In the genomic region with DNA sequence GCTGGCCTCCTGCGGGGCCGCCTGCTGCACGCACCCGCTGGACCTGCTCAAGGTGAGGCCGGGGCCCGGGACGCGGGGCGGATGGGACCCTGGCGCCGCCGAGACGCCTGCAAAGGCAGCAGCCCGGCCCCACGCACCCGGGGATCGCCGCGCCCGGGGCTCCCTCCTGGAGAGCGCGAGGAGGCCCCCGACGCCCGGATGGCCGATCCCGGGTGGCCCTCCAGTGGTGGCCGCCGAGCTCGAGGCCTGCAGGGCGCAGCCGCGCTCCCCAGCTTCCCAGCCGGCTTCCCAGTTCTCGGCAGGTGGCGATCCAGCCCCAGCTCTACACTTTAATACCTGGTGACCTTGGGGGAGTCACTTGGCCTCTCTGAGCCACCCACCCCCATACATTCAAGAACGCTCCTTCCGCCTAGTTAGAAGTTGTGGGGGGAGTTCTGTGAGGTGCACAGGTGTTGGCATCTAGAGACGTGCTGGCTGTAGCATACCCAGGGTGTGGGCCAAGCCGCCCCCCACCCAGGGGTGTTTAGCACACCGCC, we compare ENCODE assay signal across 8 cellular contexts. TPM values are rescaled to one million over a fixed set of nuclear protein-coding genes. Genes with fewer than 3 reads are reported as not detected.
DNase-seq lines count a peak whose midpoint lies in the region; ATAC-seq and TF ChIP-seq lines count a peak whose summit lies in the region.

No MANE protein-coding gene starts in this region.

- TF ChIP-seq CTCF in GM12873 (IDR thresholded peaks at IDR 0.05; ENCODE audit: insufficient read depth, low read depth, low read length, missing control alignments) (peak; percentile 16), WERI-Rb-1 (IDR thresholded peaks at IDR 0.05; ENCODE audit: low read depth, low read length) (peak; percentile 51), cardiac muscle cell (IDR thresholded peaks at IDR 0.05; ENCODE audit: low read depth, low read length) (no peak), prostate gland (IDR thresholded peaks at IDR 0.05) (peak in 2 of 4 experiments; percentile 30 to 38)

- H3K9me3 ChIP-seq in WERI-Rb-1 (ENCODE audit: severe bottlenecking) (no peaks in the 10 kb centered on the region), cardiac muscle cell (ENCODE audit: low read depth) (no peaks in the 10 kb centered on the region), prostate gland (no peaks in the 10 kb centered on the region)

- 3% methylated on average over 31 of the region's 41 CpGs for WGBS in prostate gland

- DNase-seq in AG08395 (ENCODE audit: low spot score) (peak; percentile 67), WERI-Rb-1 (peak; percentile 82), cardiac muscle cell (ENCODE audit: low read depth in 1 of 2, low spot score in 1 of 2) (peak; percentile 32 to 54), prostate gland (ENCODE audit: low spot score) (peak; percentile 27), cerebellar cortex (ENCODE audit: low spot score) (no peak)

- H3K27ac ChIP-seq in WERI-Rb-1 (peak overlapping the region; percentile 95), cardiac muscle cell (peak overlapping the region; percentile 50), prostate gland (peak overlapping the region; percentile 64 to 75)

- no peak for TF ChIP-seq POLR2A in prostate gland (IDR thresholded peaks at IDR 0.05)

- peak; percentile 14 for ATAC-seq in HG03432 (IDR thresholded peaks at IDR 0.05; ENCODE audit: unreplicated experiment)
- no peak for ATAC-seq in HG03045 (IDR thresholded peaks at IDR 0.05; ENCODE audit: unreplicated experiment)

- peak overlapping the region; percentile 71 for H3K4me3 ChIP-seq in WERI-Rb-1 (ENCODE audit: low read depth, low read length)
- H3K4me3 ChIP-seq in cardiac muscle cell = peak overlapping the region; percentile 89
- peak overlapping the region; percentile 82 to 93 for H3K4me3 ChIP-seq in prostate gland

- H3K27me3 ChIP-seq in WERI-Rb-1 (ENCODE audit: insufficient read depth, low read depth, severe bottlenecking) = no peaks in the 10 kb centered on the region
- H3K27me3 ChIP-seq in cardiac muscle cell = no peaks in the 10 kb centered on the region
- no peaks in the 10 kb centered on the region for H3K27me3 ChIP-seq in prostate gland (replicated peaks; ENCODE audit: insufficient read depth)

- intact Hi-C loops in prostate gland (cut with DNase I) = no loop called here

- peaks cover 20% of the 10 kb centered on the region for H3K4me1 ChIP-seq in cardiac muscle cell (ENCODE audit: low read depth)
- H3K4me1 ChIP-seq in prostate gland (replicated peaks) = peaks cover 21% of the 10 kb centered on the region

- H3K36me3 ChIP-seq in WERI-Rb-1 (peaks cover 57% of the 10 kb centered on the region), cardiac muscle cell (peaks cover 3% of the 10 kb centered on the region), prostate gland (no peaks in the 10 kb centered on the region)

RNA-seq across cellular contexts. Expression of gene SLC25A10, which starts 0.5 kb away (rescaled TPM):
- 29.3 and 38.5 TPM in 2 replicates for total RNA-seq in cardiac muscle cell
- polyA plus RNA-seq in cardiac muscle cell = 34.9 and 52.2 TPM in 2 replicates
- 10 to 100 TPM; 39.1 to 39.4 TPM for total RNA-seq in prostate gland

RNA-seq across cellular contexts. Expression of gene MRPL12, which starts 9.4 kb away (rescaled TPM):
- total RNA-seq in cardiac muscle cell (45.0 and 47.5 TPM in 2 replicates), prostate gland (10 to 100 TPM; 53.4 to 63.5 TPM)
- 187 and 222 TPM in 2 replicates for polyA plus RNA-seq in cardiac muscle cell

RNA-seq across cellular contexts. Expression of gene HGS, which starts 28.7 kb away (rescaled TPM):
- total RNA-seq in cardiac muscle cell (86.1 and 107 TPM in 2 replicates), prostate gland (100 to 1,000 TPM; 102 to 167 TPM)
- 108 and 109 TPM in 2 replicates for polyA plus RNA-seq in cardiac muscle cell

RNA-seq across cellular contexts. Expression of gene ARL16, which starts 28.9 kb away (rescaled TPM):
- 44.3 and 58.3 TPM in 2 replicates for total RNA-seq in cardiac muscle cell
- 92.0 and 109 TPM in 2 replicates for polyA plus RNA-seq in cardiac muscle cell
- total RNA-seq in prostate gland = 10 to 100 TPM; 27.9 to 49.5 TPM

RNA-seq across cellular contexts. Expression of gene CCDC137, which starts 46.0 kb away (rescaled TPM):
- total RNA-seq in cardiac muscle cell = 16.9 and 20.1 TPM in 2 replicates
- polyA plus RNA-seq in cardiac muscle cell = 23.2 and 23.4 TPM in 2 replicates
- total RNA-seq in prostate gland = 10 to 100 TPM; 18.5 to 27.7 TPM
